Comparison of ENCODE assay signal across 35 cellular contexts in the genomic region with DNA sequence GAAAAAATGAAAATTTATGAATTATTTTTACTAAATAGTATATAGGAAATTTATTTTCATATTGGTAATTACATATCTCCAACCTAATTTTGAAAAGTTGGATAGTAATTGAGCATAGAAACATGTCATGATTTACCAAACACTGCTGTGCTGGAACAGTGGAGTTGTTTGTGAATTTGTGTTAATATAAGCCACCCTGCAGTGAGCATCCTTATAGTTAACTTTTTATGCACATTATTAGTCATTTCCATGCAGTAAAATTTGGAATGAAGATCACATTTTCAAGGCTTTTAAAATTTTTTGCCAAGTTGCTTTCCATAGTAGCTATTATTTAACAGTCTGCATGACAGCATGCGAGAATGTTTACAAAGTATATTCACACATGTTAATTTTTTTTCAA.
"Had no signal": no experiment of that assay in that cellular context is flagged by ENCODE, and none has a peak within 500 bp of the region (broad histone marks: within the 10 kb centered on the region; RNA-seq: fewer than 3 reads in every experiment).

No MANE protein-coding gene starts in this region.

- ATAC-seq: activated CD8-positive, alpha-beta T cell treated with anti-CD3 and anti-CD28 coated beads for 36 hours; activated naive CD4-positive, alpha-beta T cell treated with anti-CD3 and anti-CD28 coated beads, Interleukin-2, amount 50 U/mL, for 72 hours; activated T-cell treated with anti-CD3 and anti-CD28 coated beads, Interleukin-2, amount 50 U/mL, for 4 hours; activated T-cell treated with anti-CD3 and anti-CD28 coated beads, Interleukin-2, amount 50 U/mL, for 72 hours; activated T-helper 17 cell treated with anti-CD3 and anti-CD28 coated beads, Interleukin-2, amount 50 U/mL, for 72 hours; body of pancreas had no signal

- DNase-seq: activated B cell treated with CpG ODN at 0.5 μM for 24 hours; activated CD4-positive, alpha-beta memory T cell treated with anti-CD3 and anti-CD28 coated beads for 36 hours; activated CD4-positive, alpha-beta T cell treated with anti-CD3 and anti-CD28 coated beads for 4 hours; activated CD4-positive, alpha-beta T cell treated with anti-CD3 and anti-CD28 coated beads, Interleukin-2, amount 10 ng/mL, durations not matched to agents 24 days and 14 days; activated CD4-positive, alpha-beta T cell treated with anti-CD3 and anti-CD28 coated beads, Interleukin-2, amount 50 U/mL, for 1 hour; activated CD4-positive, alpha-beta T cell treated with anti-CD3 and anti-CD28 coated beads, Interleukin-2, amount 50 U/mL, for 4 hours; activated CD4-positive, CD25-positive, alpha-beta regulatory T cell treated with anti-CD3 and anti-CD28 coated beads, Interleukin-2, amount 50 U/mL, for 72 hours; activated CD8-positive, alpha-beta memory T cell treated with anti-CD3 and anti-CD28 coated beads, Interleukin-2, amount 50 U/mL, for 4 hours; activated CD8-positive, alpha-beta T cell treated with anti-CD3 and anti-CD28 coated beads for 36 hours; activated effector memory CD4-positive, alpha-beta T cell treated with anti-CD3 and anti-CD28 coated beads, Interleukin-2, amount 50 U/mL, for 16 hours; activated gamma-delta T cell treated with Interleukin-2 at 50 U/mL for 16 hours; activated naive CD4-positive, alpha-beta T cell; activated naive CD4-positive, alpha-beta T cell treated with anti-CD3 and anti-CD28 coated beads for 36 hours; activated naive CD4-positive, alpha-beta T cell treated with anti-CD3 and anti-CD28 coated beads, Interleukin-2, amount 50 U/mL, for 16 hours; activated naive CD8-positive, alpha-beta T cell treated with anti-CD3 and anti-CD28 coated beads for 36 hours; activated T-cell treated with anti-CD3 and anti-CD28 coated beads for 4 hours; activated T-cell treated with anti-CD3 and anti-CD28 coated beads, Interleukin-2, amount 50 U/mL, for 1 hour; activated T-cell treated with anti-CD3 and anti-CD28 coated beads, Interleukin-2, amount 50 U/mL, for 4 hours; activated T-cell treated with anti-CD3 and anti-CD28 coated beads, Interleukin-2, amount 50 U/mL, for 72 hours; adrenal gland; amniotic stem cell; aorta; body of pancreas; brain microvascular endothelial cell; central memory CD4-positive, alpha-beta T cell; T-helper 1 cell; T-helper 2 cell; T-helper 9 cell had no signal

- H3K27me3 Mint-ChIP-seq: activated B cell treated with CpG ODN at 0.5 μM for 24 hours; activated CD4-positive, alpha-beta memory T cell treated with anti-CD3 and anti-CD28 coated beads for 36 hours; activated CD4-positive, alpha-beta T cell treated with anti-CD3 and anti-CD28 coated beads, Interleukin-2, amount 10 ng/mL, durations not matched to agents 24 days and 14 days; activated CD8-positive, alpha-beta T cell treated with anti-CD3 and anti-CD28 coated beads for 36 hours; activated naive CD8-positive, alpha-beta T cell treated with anti-CD3 and anti-CD28 coated beads for 36 hours; activated T-helper 17 cell treated with anti-CD3 and anti-CD28 coated beads, Interleukin-2, amount 50 U/mL, for 72 hours had no signal

- H3K4me3 Mint-ChIP-seq: activated B cell treated with CpG ODN at 0.5 μM for 24 hours; activated CD4-positive, alpha-beta memory T cell treated with anti-CD3 and anti-CD28 coated beads for 36 hours; activated CD4-positive, alpha-beta T cell treated with anti-CD3 and anti-CD28 coated beads, Interleukin-2, amount 10 ng/mL, durations not matched to agents 24 days and 14 days; activated CD8-positive, alpha-beta T cell treated with anti-CD3 and anti-CD28 coated beads for 36 hours; activated naive CD4-positive, alpha-beta T cell treated with anti-CD3 and anti-CD28 coated beads for 36 hours; activated naive CD8-positive, alpha-beta T cell treated with anti-CD3 and anti-CD28 coated beads for 36 hours; activated T-cell treated with anti-CD3 and anti-CD28 coated beads, Interleukin-2, amount 50 U/mL, for 4 hours; activated T-cell treated with anti-CD3 and anti-CD28 coated beads, Interleukin-2, amount 50 U/mL, for 72 hours; activated T-helper 1 cell treated with anti-CD3 and anti-CD28 coated beads, Interleukin-12 subunit alpha, Interleukin-12 subunit beta, Interleukin-2, Interleukin-4 antibody, amounts not matched to agents 30 ng/mL and 10 ng/mL and 1 ng/mL, durations not matched to agents 14 hours and 24 hours and 36 hours; activated T-helper 17 cell treated with anti-CD3 and anti-CD28 coated beads, Interleukin-2, amount 50 U/mL, for 72 hours; T-helper 1 cell treated with Interleukin-12 subunit alpha and Interleukin-12 subunit beta and Interleukin-4 antibody, amounts not matched to agents 30 μg/mL and 1 μg/mL, for 36 hours; T-helper 2 cell treated with Interferon-gamma antibody and Interleukin-4, amounts not matched to agents 5 μg/mL and 100 μg/mL, for 36 hours had no signal

- H3K27ac Mint-ChIP-seq: activated B cell treated with CpG ODN at 0.5 μM for 24 hours; activated CD4-positive, alpha-beta memory T cell treated with anti-CD3 and anti-CD28 coated beads for 36 hours; activated CD8-positive, alpha-beta T cell treated with anti-CD3 and anti-CD28 coated beads for 36 hours; activated naive CD4-positive, alpha-beta T cell treated with anti-CD3 and anti-CD28 coated beads for 36 hours; activated naive CD4-positive, alpha-beta T cell treated with anti-CD3 and anti-CD28 coated beads, Interleukin-2, amount 50 U/mL, for 72 hours; activated naive CD8-positive, alpha-beta T cell treated with anti-CD3 and anti-CD28 coated beads for 36 hours; activated T-helper 1 cell treated with anti-CD3 and anti-CD28 coated beads, Interleukin-12 subunit alpha, Interleukin-12 subunit beta, Interleukin-2, Interleukin-4 antibody, amounts not matched to agents 30 ng/mL and 10 ng/mL and 1 ng/mL, durations not matched to agents 14 hours and 24 hours and 36 hours; activated T-helper 17 cell treated with anti-CD3 and anti-CD28 coated beads, Interleukin-2, amount 50 U/mL, for 72 hours; T-helper 1 cell treated with Interleukin-12 subunit alpha and Interleukin-12 subunit beta and Interleukin-4 antibody, amounts not matched to agents 30 μg/mL and 1 μg/mL, for 36 hours; T-helper 2 cell treated with Interferon-gamma antibody and Interleukin-4, amounts not matched to agents 5 μg/mL and 100 μg/mL, for 36 hours had no signal

- H3K4me1 Mint-ChIP-seq: activated B cell treated with CpG ODN at 0.5 μM for 24 hours had no signal

- H3K4me3 ChIP-seq: adrenal gland, body of pancreas, breast epithelium had no signal

- H3K9me3 ChIP-seq: adrenal gland, body of pancreas, breast epithelium had no signal

- H3K36me3 ChIP-seq: breast epithelium had no signal

- H3K27ac ChIP-seq: adrenal gland, body of pancreas, brain microvascular endothelial cell, breast epithelium, VCaP had no signal

- H3K4me1 ChIP-seq: adrenal gland, body of pancreas, breast epithelium had no signal

- H3K9me3 Mint-ChIP-seq: activated B cell treated with CpG ODN at 0.5 μM for 24 hours; activated CD4-positive, alpha-beta memory T cell treated with anti-CD3 and anti-CD28 coated beads for 36 hours; activated CD4-positive, alpha-beta T cell treated with anti-CD3 and anti-CD28 coated beads, Interleukin-2, amount 10 ng/mL, durations not matched to agents 24 days and 14 days; activated CD8-positive, alpha-beta T cell treated with anti-CD3 and anti-CD28 coated beads for 36 hours; activated naive CD4-positive, alpha-beta T cell treated with anti-CD3 and anti-CD28 coated beads for 36 hours; activated naive CD4-positive, alpha-beta T cell treated with anti-CD3 and anti-CD28 coated beads, Interleukin-2, amount 50 U/mL, for 72 hours; activated naive CD8-positive, alpha-beta T cell treated with anti-CD3 and anti-CD28 coated beads for 36 hours; activated T-cell treated with anti-CD3 and anti-CD28 coated beads, Interleukin-2, amount 50 U/mL, for 4 hours; activated T-cell treated with anti-CD3 and anti-CD28 coated beads, Interleukin-2, amount 50 U/mL, for 72 hours; activated T-helper 1 cell treated with anti-CD3 and anti-CD28 coated beads, Interleukin-12 subunit alpha, Interleukin-12 subunit beta, Interleukin-2, Interleukin-4 antibody, amounts not matched to agents 30 ng/mL and 10 ng/mL and 1 ng/mL, durations not matched to agents 14 hours and 24 hours and 36 hours; activated T-helper 17 cell treated with anti-CD3 and anti-CD28 coated beads, Interleukin-2, amount 50 U/mL, for 72 hours; T-helper 1 cell treated with Interleukin-12 subunit alpha and Interleukin-12 subunit beta and Interleukin-4 antibody, amounts not matched to agents 30 μg/mL and 1 μg/mL, for 36 hours; T-helper 2 cell treated with Interferon-gamma antibody and Interleukin-4, amounts not matched to agents 5 μg/mL and 100 μg/mL, for 36 hours had no signal

- H3K27me3 ChIP-seq: adrenal gland, body of pancreas, brain microvascular endothelial cell, breast epithelium had no signal
